1 cellular context compared by ENCODE assay signal in genomic region chr22:41933411-41934177, GRCh38.
TF ChIP-seq lines count a peak whose summit lies in the region.

No MANE protein-coding gene starts in this region.

TF ChIP-seq in IMR-90, 13 proteins besides CTCF, POLR2A, EP300 and RAD21:
- no peak for TF ChIP-seq MXI1 (IDR thresholded peaks at IDR 0.05; ENCODE audit: borderline replicate concordance, low read depth, low read length)
- TF ChIP-seq FOS (IDR thresholded peaks at IDR 0.05; ENCODE audit: low read depth, low read length), result no peak
- TF ChIP-seq CHD1 (IDR thresholded peaks at IDR 0.05; ENCODE audit: low read depth, low read length), result no peak
- no peak for TF ChIP-seq CEBPB (IDR thresholded peaks at IDR 0.05; ENCODE audit: low read depth, low read length)
